13 cellular contexts compared by ENCODE assay signal in the genomic region with DNA sequence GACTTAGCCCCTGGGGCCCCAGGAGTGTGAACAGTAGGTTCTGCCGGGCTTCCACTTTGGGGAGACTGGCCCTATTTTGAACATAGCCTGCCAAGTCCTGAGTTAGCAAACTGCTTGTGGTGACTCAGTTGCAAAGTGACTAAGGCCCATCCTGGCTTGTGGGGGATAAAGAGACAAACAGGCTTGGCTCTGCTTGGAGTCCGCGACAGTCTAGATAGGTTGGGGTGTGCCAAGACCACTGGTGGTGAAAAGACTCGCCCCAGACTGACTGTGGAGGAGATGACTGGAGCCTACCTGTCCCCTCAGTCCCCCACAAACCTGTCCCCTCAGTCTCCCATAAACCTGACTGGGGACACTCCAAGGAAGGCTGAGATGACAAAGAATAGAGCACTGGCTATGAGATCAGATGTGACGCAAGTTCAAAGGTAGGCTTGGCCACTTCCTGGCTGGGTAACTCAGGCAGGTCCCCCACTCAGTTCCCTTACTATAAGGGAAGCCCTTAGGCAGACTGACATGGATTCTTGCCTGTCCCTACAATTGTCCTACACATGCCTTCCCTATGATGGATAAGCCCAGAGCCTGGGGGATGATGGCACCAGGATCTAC. TPM values are rescaled to one million over a fixed set of nuclear protein-coding genes. Genes with fewer than 3 reads are reported as not detected.
DNase-seq lines count a peak whose midpoint lies in the region; ATAC-seq, FAIRE-seq and TF ChIP-seq lines count a peak whose summit lies in the region.
"Had no signal": no experiment of that assay in that cellular context is flagged by ENCODE, and none has a peak within 500 bp of the region (broad histone marks: within the 10 kb centered on the region; RNA-seq: fewer than 3 reads in every experiment).

No MANE protein-coding gene starts in this region.

- H3K36me3 Mint-ChIP-seq in activated T-cell treated with anti-CD3 and anti-CD28 coated beads, Interleukin-2, amount 50 U/mL, for 4 hours (ENCODE audit: insufficient read depth) = no peaks in the 10 kb centered on the region

- no peak overlapping the region for H3K4me3 ChIP-seq in foreskin fibroblast (ENCODE audit: low read depth in 1 of 2, low read length in 2 of 2)
- H3K4me3 ChIP-seq: lung, smooth muscle cell, thoracic aorta had no signal

- TF ChIP-seq POLR2A in GM12891 (IDR thresholded peaks at IDR 0.05; ENCODE audit: low read depth, low read length) = no peak

- peak; percentile 5 for FAIRE-seq in GM12891 (lab: Jason Lieb, UNC)

- peaks cover 15% of the 10 kb centered on the region for H3K27me3 Mint-ChIP-seq in activated T-cell treated with anti-CD3 and anti-CD28 coated beads, Interleukin-2, amount 50 U/mL, for 4 hours (ENCODE audit: low read depth)

- TF ChIP-seq CTCF in foreskin fibroblast (IDR thresholded peaks at IDR 0.05; ENCODE audit: low read depth, low read length) = no peak

- peak; percentile 79 to 82 for ATAC-seq in activated T-cell treated with anti-CD3 and anti-CD28 coated beads, Interleukin-2, amount 50 U/mL, for 4 hours
- no peak for ATAC-seq in GM18517 (IDR thresholded peaks at IDR 0.05; ENCODE audit: unreplicated experiment)

- peaks cover 5% of the 10 kb centered on the region for H3K4me1 Mint-ChIP-seq in activated T-cell treated with anti-CD3 and anti-CD28 coated beads, Interleukin-2, amount 50 U/mL, for 4 hours (ENCODE audit: low read depth)

- peaks cover 3% of the 10 kb centered on the region for H3K9me3 Mint-ChIP-seq in activated T-cell treated with anti-CD3 and anti-CD28 coated beads, Interleukin-2, amount 50 U/mL, for 4 hours

- DNase-seq in AG08395 (ENCODE audit: low spot score) (peak; percentile 73), GM12891 (ENCODE audit: insufficient read length, low spot score) (no peak), foreskin fibroblast (peak; percentile 38 to 65), SIG-M5 treated with dmso at 0.1 percent for 504 hours (lab: John Stamatoyannopoulos, UW; ENCODE audit: unreplicated experiment) (no peak), NCI-H1048 (lab: John Stamatoyannopoulos, UW) (no peak), cortex of kidney (lab: John Stamatoyannopoulos, UW) (no peak)
- no peak for DNase-seq in activated T-cell treated with anti-CD3 and anti-CD28 coated beads, Interleukin-2, amount 50 U/mL, for 4 hours
- DNase-seq: DMS 273 treated with DMSO at 0.1 percent for 48 hours, KBM-7 had no signal

- no peak overlapping the region for H3K4me3 Mint-ChIP-seq in activated T-cell treated with anti-CD3 and anti-CD28 coated beads, Interleukin-2, amount 50 U/mL, for 4 hours

TF ChIP-seq in GM12891, 5 proteins besides CTCF, POLR2A, EP300 and RAD21:
- no peak for TF ChIP-seq TAF1 (IDR thresholded peaks at IDR 0.05; ENCODE audit: low read depth, low read length)
- 0 out of 2 replicates have a peak, but pooled peaks have one; percentile 3 for TF ChIP-seq SPI1 (IDR thresholded peaks at IDR 0.05; ENCODE audit: low read depth, low read length)

RNA-seq across cellular contexts. Expression of gene DNASE1L3, which starts 4.3 kb away (rescaled TPM):
- polyA plus RNA-seq in GM12891 (2012; ENCODE audit: low read depth, missing spikeins) = 6.6 TPM
- not detected for total RNA-seq in activated T-cell treated with anti-CD3 and anti-CD28 coated beads, Interleukin-2, amount 50 U/mL, for 4 hours
- total RNA-seq: smooth muscle cell had no signal

RNA-seq across cellular contexts. Expression of gene ABHD6, which starts 31.1 kb away (rescaled TPM):
- 2.8 TPM for polyA plus RNA-seq in GM12891 (2012; ENCODE audit: low read depth, missing spikeins)
- total RNA-seq in activated T-cell treated with anti-CD3 and anti-CD28 coated beads, Interleukin-2, amount 50 U/mL, for 4 hours = 1 to 10 TPM; 4.0 to 7.9 (median 6.7) TPM

Comparison
In these comparisons a context has a peak if more than half of its experiments do, and no peak if none do; other contexts are left out.
1. DNase-seq: peak in AG08395 (single experiment) and foreskin fibroblast (2 of 2); none in GM12891 (single experiment), activated T-cell treated with anti-CD3 and anti-CD28 coated beads, Interleukin-2, amount 50 U/mL, for 4 hours (single experiment), SIG-M5 treated with dmso at 0.1 percent for 504 hours (single experiment), NCI-H1048 (single experiment) and cortex of kidney (single experiment).